Comparison of ENCODE assay signal across 16 cellular contexts in genomic region chr7:5394264-5395105, GRCh38. TPM values are rescaled to one million over a fixed set of nuclear protein-coding genes. Genes with fewer than 3 reads are reported as not detected.
DNase-seq lines count a peak whose midpoint lies in the region; ATAC-seq and TF ChIP-seq lines count a peak whose summit lies in the region.
"Had no signal": no experiment of that assay in that cellular context is flagged by ENCODE, and none has a peak within 500 bp of the region (broad histone marks: within the 10 kb centered on the region; RNA-seq: fewer than 3 reads in every experiment).

No MANE protein-coding gene starts in this region.

- peaks cover 43% of the 10 kb centered on the region for H3K4me1 ChIP-seq in BLaER1
- H3K4me1 ChIP-seq in Caco-2: no peaks in the 10 kb centered on the region
- H3K4me1 ChIP-seq in naive thymus-derived CD4-positive, alpha-beta T cell (ENCODE audit: control insufficient read depth in 2 of 2, insufficient read depth in 2 of 2, low read length in 2 of 2): peaks cover 20 to 21% of the 10 kb centered on the region in 2 donors
- no peaks in the 10 kb centered on the region for H3K4me1 ChIP-seq in BE2C
- peaks cover 4 to 20% of the 10 kb centered on the region in 2 donors for H3K4me1 ChIP-seq in ascending aorta

- peaks cover 65% of the 10 kb centered on the region for H3K36me3 Mint-ChIP-seq in Caco-2 (ENCODE audit: insufficient read depth, unreplicated experiment)
- peaks cover 45% of the 10 kb centered on the region for H3K36me3 Mint-ChIP-seq in activated T-helper 2 cell treated with anti-CD3 and anti-CD28 coated beads, Interferon-gamma antibody, Interleukin-2, Interleukin-4, amounts not matched to agents 10 μg/mL and 5 μg/mL and 100 μg/mL, durations not matched to agents 14 hours and 24 hours and 36 hours (ENCODE audit: low read depth)
- peaks cover 0 to 20% (median 7%) of the 10 kb centered on the region in 5 donors for H3K36me3 Mint-ChIP-seq in naive thymus-derived CD4-positive, alpha-beta T cell

- H3K4me1 Mint-ChIP-seq in Caco-2 (ENCODE audit: low read depth, unreplicated experiment): no peaks in the 10 kb centered on the region
- peaks cover 12% of the 10 kb centered on the region for H3K4me1 Mint-ChIP-seq in activated T-helper 2 cell treated with anti-CD3 and anti-CD28 coated beads, Interferon-gamma antibody, Interleukin-2, Interleukin-4, amounts not matched to agents 10 μg/mL and 5 μg/mL and 100 μg/mL, durations not matched to agents 14 hours and 24 hours and 36 hours (ENCODE audit: low read depth)
- H3K4me1 Mint-ChIP-seq in naive thymus-derived CD4-positive, alpha-beta T cell: peaks cover 26 to 47% (median 34%) of the 10 kb centered on the region in 7 donors

- peak overlapping the region; percentile 63; the same call in 1 of the 2 replicates for H3K9ac ChIP-seq in BLaER1

- intact Hi-C loops in Caco-2 (cut with micrococcal nuclease; ENCODE audit: unreplicated experiment) (no loop called here), ascending aorta (cut with DNase I) (no loop called here)
- intact Hi-C loops in activated T-helper 2 cell treated with anti-CD3 and anti-CD28 coated beads, Interferon-gamma antibody, Interleukin-2, Interleukin-4, amounts not matched to agents 10 μg/mL and 5 μg/mL and 100 μg/mL, durations not matched to agents 14 hours and 24 hours and 36 hours (cut with micrococcal nuclease): no loop called here
- intact Hi-C loops in naive thymus-derived CD4-positive, alpha-beta T cell (cut with micrococcal nuclease): no loop called here

- H3K27me3 Mint-ChIP-seq in Caco-2 (ENCODE audit: insufficient read depth, unreplicated experiment): no peaks in the 10 kb centered on the region
- H3K27me3 Mint-ChIP-seq in activated T-helper 2 cell treated with anti-CD3 and anti-CD28 coated beads, Interferon-gamma antibody, Interleukin-2, Interleukin-4, amounts not matched to agents 10 μg/mL and 5 μg/mL and 100 μg/mL, durations not matched to agents 14 hours and 24 hours and 36 hours (ENCODE audit: low read depth): no peaks in the 10 kb centered on the region
- H3K27me3 Mint-ChIP-seq in naive thymus-derived CD4-positive, alpha-beta T cell: no peaks in the 10 kb centered on the region
- H3K27me3 Mint-ChIP-seq: activated CD4-positive, alpha-beta T cell treated with anti-CD3 and anti-CD28 coated beads, Interleukin-2, amount 10 ng/mL, durations not matched to agents 24 days and 14 days; progenitor cell of endocrine pancreas had no signal

- H3K4me3 Mint-ChIP-seq in Caco-2 (ENCODE audit: unreplicated experiment): no peak overlapping the region
- peak overlapping the region; percentile 80 for H3K4me3 Mint-ChIP-seq in activated T-helper 2 cell treated with anti-CD3 and anti-CD28 coated beads, Interferon-gamma antibody, Interleukin-2, Interleukin-4, amounts not matched to agents 10 μg/mL and 5 μg/mL and 100 μg/mL, durations not matched to agents 14 hours and 24 hours and 36 hours (ENCODE audit: low read depth)
- peak overlapping the region in 7 of 10 donors; percentile 4 to 88 (median 57) for H3K4me3 Mint-ChIP-seq in naive thymus-derived CD4-positive, alpha-beta T cell

- BruUV-seq in Caco-2 (replicated peaks; lab: Mats Ljungman, UMichigan): no TSS peak

- DNase-seq in Caco-2: no peak
- no peak for DNase-seq in activated T-helper 2 cell treated with anti-CD3 and anti-CD28 coated beads, Interferon-gamma antibody, Interleukin-2, Interleukin-4, amounts not matched to agents 10 μg/mL and 5 μg/mL and 100 μg/mL, durations not matched to agents 14 hours and 24 hours and 36 hours (ENCODE audit: low spot score)
- DNase-seq in naive thymus-derived CD4-positive, alpha-beta T cell: no peak
- DNase-seq in HUDEP-2 (lab: John Stamatoyannopoulos, UW; ENCODE audit: unreplicated experiment in 76 of 76): no peak
- DNase-seq in AG08395 (ENCODE audit: low spot score): no peak
- no peak for DNase-seq in BE2C
- DNase-seq in ascending aorta (ENCODE audit: low spot score in 2 of 2): no peak
- DNase-seq: activated CD4-positive, alpha-beta T cell treated with anti-CD3 and anti-CD28 coated beads, Interleukin-2, amount 10 ng/mL, durations not matched to agents 24 days and 14 days; glutamatergic neuron; mucosa of descending colon; NCI-H2029 treated with DMSO at 0.1 percent for 48 hours; NCI-H526 treated with DMSO at 0.1 percent for 48 hours; stimulated activated CD4-positive, alpha-beta T cell treated with anti-CD3 and anti-CD28 coated beads, Interleukin-12 subunit alpha, Interleukin-12 subunit beta, amount 100 ng/mL, for 4 hours had no signal

- peaks cover 65% of the 10 kb centered on the region for H4K20me1 ChIP-seq in BLaER1

- POLR2A ChIA-PET in Caco-2 (lab: Charles Lee): no interaction called here
- POLR2A ChIA-PET in naive thymus-derived CD4-positive, alpha-beta T cell (lab: Charles Lee): interaction anchor here (0.5 kb wide), 1 partner anchor 117 kb away, joined by 3 read pairs; no protein-coding TSS in a partner anchor

- H3K27ac Mint-ChIP-seq in Caco-2 (ENCODE audit: unreplicated experiment): peak overlapping the region; percentile 33
- no peak overlapping the region for H3K27ac Mint-ChIP-seq in activated T-helper 2 cell treated with anti-CD3 and anti-CD28 coated beads, Interferon-gamma antibody, Interleukin-2, Interleukin-4, amounts not matched to agents 10 μg/mL and 5 μg/mL and 100 μg/mL, durations not matched to agents 14 hours and 24 hours and 36 hours
- H3K27ac Mint-ChIP-seq in naive thymus-derived CD4-positive, alpha-beta T cell: peak overlapping the region in 5 of 9 donors; percentile 59 to 77 (median 60)
- H3K27ac Mint-ChIP-seq: activated CD4-positive, alpha-beta T cell treated with anti-CD3 and anti-CD28 coated beads, Interleukin-2, amount 10 ng/mL, durations not matched to agents 24 days and 14 days had no signal

- no peaks in the 10 kb centered on the region for H3K9me3 Mint-ChIP-seq in Caco-2 (ENCODE audit: unreplicated experiment)
- no peaks in the 10 kb centered on the region for H3K9me3 Mint-ChIP-seq in activated T-helper 2 cell treated with anti-CD3 and anti-CD28 coated beads, Interferon-gamma antibody, Interleukin-2, Interleukin-4, amounts not matched to agents 10 μg/mL and 5 μg/mL and 100 μg/mL, durations not matched to agents 14 hours and 24 hours and 36 hours
- no peaks in the 10 kb centered on the region for H3K9me3 Mint-ChIP-seq in naive thymus-derived CD4-positive, alpha-beta T cell
- H3K9me3 Mint-ChIP-seq: activated CD4-positive, alpha-beta T cell treated with anti-CD3 and anti-CD28 coated beads, Interleukin-2, amount 10 ng/mL, durations not matched to agents 24 days and 14 days had no signal

- H3K4me3 ChIP-seq in BLaER1: no peak overlapping the region
- no peak overlapping the region for H3K4me3 ChIP-seq in Caco-2 (ENCODE audit: low read depth, low read length)
- no peak overlapping the region for H3K4me3 ChIP-seq in naive thymus-derived CD4-positive, alpha-beta T cell (ENCODE audit: low read length)
- H3K4me3 ChIP-seq in BE2C (ENCODE audit: low read depth, low read length): no peak overlapping the region
- H3K4me3 ChIP-seq in ascending aorta: no peak overlapping the region
- H3K4me3 ChIP-seq: mucosa of descending colon had no signal

- H3K9me3 ChIP-seq in BLaER1 (no peaks in the 10 kb centered on the region), Caco-2 (no peaks in the 10 kb centered on the region), BE2C (no peaks in the 10 kb centered on the region), ascending aorta (no peaks in the 10 kb centered on the region)
- no peaks in the 10 kb centered on the region for H3K9me3 ChIP-seq in naive thymus-derived CD4-positive, alpha-beta T cell (ENCODE audit: control insufficient read depth in 2 of 3, low read length in 3 of 3)
- H3K9me3 ChIP-seq: mucosa of descending colon had no signal

- H3K4me2 ChIP-seq in BLaER1: peak overlapping the region; percentile 83

- H3K27ac ChIP-seq in BLaER1 (peak overlapping the region; percentile 44; the same call in 1 of the 2 replicates), ascending aorta (peak overlapping the region in 1 of 2 donors; percentile 31)
- no peak overlapping the region for H3K27ac ChIP-seq in naive thymus-derived CD4-positive, alpha-beta T cell (ENCODE audit: low read depth, low read length)
- H3K27ac ChIP-seq: C4-2B had no signal

- CTCF ChIA-PET in Caco-2 (lab: Charles Lee): interaction anchor here (0.5 kb wide), 1 partner anchor 155 kb away, joined by 4 read pairs; no protein-coding TSS in a partner anchor
- CTCF ChIA-PET in naive thymus-derived CD4-positive, alpha-beta T cell (lab: Charles Lee): no interaction called here

- ATAC-seq in naive thymus-derived CD4-positive, alpha-beta T cell: no peak
- ATAC-seq: mucosa of descending colon had no signal

- no peaks in the 10 kb centered on the region for H3K27me3 ChIP-seq in BLaER1
- no peaks in the 10 kb centered on the region for H3K27me3 ChIP-seq in Caco-2 (replicated peaks; ENCODE audit: control insufficient read depth, insufficient read depth, low read length)
- H3K27me3 ChIP-seq in naive thymus-derived CD4-positive, alpha-beta T cell (ENCODE audit: control insufficient read depth in 2 of 2, insufficient read depth in 2 of 2, low read length in 2 of 2): no peaks in the 10 kb centered on the region
- H3K27me3 ChIP-seq in BE2C: no peaks in the 10 kb centered on the region
- H3K27me3 ChIP-seq in ascending aorta: no peaks in the 10 kb centered on the region

- no peak for TF ChIP-seq CTCF in Caco-2 (IDR thresholded peaks at IDR 0.05; ENCODE audit: insufficient read depth in 1 of 2, low read depth in 1 of 2, low read length in 1 of 2, severe bottlenecking in 1 of 2, unreplicated experiment in 1 of 2)
- no peak for TF ChIP-seq CTCF in BE2C (IDR thresholded peaks at IDR 0.05; ENCODE audit: low read depth, low read length)
- TF ChIP-seq CTCF in ascending aorta (IDR thresholded peaks at IDR 0.05): no peak

- H3K36me3 ChIP-seq in BLaER1 (peaks cover 55% of the 10 kb centered on the region), Caco-2 (ENCODE audit: control insufficient read depth, insufficient read depth, low read length) (peaks cover 3% of the 10 kb centered on the region; the same call in 1 of the 2 replicates), BE2C (no peaks in the 10 kb centered on the region; the same call in 1 of the 2 replicates), ascending aorta (peaks cover 45% of the 10 kb centered on the region in 2 donors)
- H3K36me3 ChIP-seq in naive thymus-derived CD4-positive, alpha-beta T cell (ENCODE audit: control insufficient read depth in 2 of 3, insufficient read depth in 3 of 3, low read length in 3 of 3): peaks cover 0 to 48% (median 0%) of the 10 kb centered on the region in 3 experiments

RNA-seq across cellular contexts. Expression of gene TNRC18, which starts 29.1 kb away (rescaled TPM):
- total RNA-seq in Caco-2 (2022) (73.7 and 75.6 TPM in 2 replicates), ascending aorta (240 TPM)
- 47.3 and 52.7 TPM in 2 replicates for total RNA-seq in activated T-helper 2 cell treated with anti-CD3 and anti-CD28 coated beads, Interferon-gamma antibody, Interleukin-2, Interleukin-4, amounts not matched to agents 10 μg/mL and 5 μg/mL and 100 μg/mL, durations not matched to agents 14 hours and 24 hours and 36 hours
- 10 to 100 TPM; 34.2 to 83.7 (median 49.3) TPM for total RNA-seq in naive thymus-derived CD4-positive, alpha-beta T cell
- polyA plus RNA-seq in naive thymus-derived CD4-positive, alpha-beta T cell: under 1 TPM; 0.18 to 0.98 TPM
- polyA plus RNA-seq in BE2C (2012; ENCODE audit: insufficient read depth, insufficient read length, low read depth): 49.4 TPM
